32 cellular contexts compared by ENCODE assay signal in the genomic region with DNA sequence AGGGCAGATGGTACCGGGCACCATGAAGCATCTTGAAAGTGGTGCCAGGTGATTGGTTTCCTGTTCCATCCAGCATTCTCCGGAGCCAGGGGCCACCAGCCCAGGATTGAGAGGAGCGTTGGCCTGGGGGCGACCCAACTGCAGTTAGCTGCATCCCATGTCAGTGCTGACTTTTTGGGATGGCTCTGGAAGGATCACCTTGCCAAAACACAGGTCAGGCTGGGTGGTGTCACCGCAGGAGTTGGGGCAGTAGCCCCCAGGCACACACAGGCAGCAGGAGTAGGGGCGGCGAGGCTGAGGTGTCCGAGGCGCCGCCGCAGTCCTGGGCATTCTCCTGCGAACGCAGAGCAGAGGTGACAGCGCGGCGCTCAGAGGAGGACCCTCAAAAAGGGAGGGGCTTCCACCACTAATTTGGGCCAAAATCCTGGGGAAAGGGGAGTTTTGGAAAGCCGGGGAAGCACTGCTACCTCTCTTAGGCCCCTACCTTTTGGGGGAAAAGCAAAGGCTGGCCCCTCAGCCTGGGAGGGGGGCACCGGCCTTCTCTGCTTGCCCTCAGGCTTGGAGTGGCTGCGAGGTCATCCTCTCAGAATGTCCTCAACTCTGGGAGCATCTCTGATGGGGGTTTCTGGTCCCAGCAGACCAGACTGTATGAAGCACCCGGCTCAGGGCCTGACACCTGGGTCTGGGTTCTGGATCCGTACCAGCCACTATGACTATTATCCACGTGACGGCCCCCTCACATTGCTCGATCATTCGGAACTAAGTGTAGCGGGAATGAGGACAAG. TPM values are rescaled to one million over a fixed set of nuclear protein-coding genes. Genes with fewer than 3 reads are reported as not detected.
DNase-seq lines count a peak whose midpoint lies in the region; ATAC-seq and TF ChIP-seq lines count a peak whose summit lies in the region.
"Had no signal": no experiment of that assay in that cellular context is flagged by ENCODE, and none has a peak within 500 bp of the region (broad histone marks: within the 10 kb centered on the region; RNA-seq: fewer than 3 reads in every experiment).

No MANE protein-coding gene starts in this region.

- peaks cover 63% of the 10 kb centered on the region for H3K4me1 ChIP-seq in left ventricle myocardium inferior
- peaks cover 19% of the 10 kb centered on the region for H3K4me1 ChIP-seq in psoas muscle
- peaks cover 23% of the 10 kb centered on the region for H3K4me1 ChIP-seq in vagina
- peaks cover 4% of the 10 kb centered on the region for H3K4me1 ChIP-seq in A673 (ENCODE audit: insufficient read depth, low read length, poor library complexity, severe bottlenecking)

- no peaks in the 10 kb centered on the region for H3K9me3 ChIP-seq in left ventricle myocardium inferior (replicated peaks)
- no peaks in the 10 kb centered on the region for H3K9me3 ChIP-seq in psoas muscle
- no peaks in the 10 kb centered on the region for H3K9me3 ChIP-seq in vagina
- no peaks in the 10 kb centered on the region for H3K9me3 ChIP-seq in A673 (ENCODE audit: low read depth, low read length, poor library complexity, severe bottlenecking)
- H3K9me3 ChIP-seq: body of pancreas, neutrophil, prostate gland, transverse colon had no signal

- no TSS peak for BruUV-seq in A673 (replicated peaks; lab: Mats Ljungman, UMichigan)

- TF ChIP-seq POLR2A in vagina (IDR thresholded peaks at IDR 0.05): no peak

- H3K27ac ChIP-seq in left ventricle myocardium inferior (replicated peaks) (peak overlapping the region; percentile 89), psoas muscle (peak overlapping the region; percentile 17), vagina (no peak overlapping the region), A673 (ENCODE audit: low read depth, low read length, poor library complexity, severe bottlenecking) (no peak overlapping the region)
- H3K27ac ChIP-seq: body of pancreas, KMS-11, neutrophil, prostate gland, transverse colon had no signal

- intact Hi-C loops in left ventricle myocardium inferior (cut with micrococcal nuclease): loop anchor here (2.0 kb wide), 1 partner anchor 141 kb away; no protein-coding TSS in a partner anchor
- intact Hi-C loops in left ventricle myocardium superior (cut with micrococcal nuclease): loop anchor here (5.0 kb wide), 1 partner anchor 141 kb away; no protein-coding TSS in a partner anchor
- intact Hi-C loops in psoas muscle (cut with DNase I): loop anchor here in 1 of 2 donors (5.0 kb wide), 1 partner anchor 101 kb away; a partner anchor contains a TSS
- intact Hi-C loops in vagina (cut with DNase I): loop anchor here (10.0 kb wide), 1 partner anchor 241 kb away; no protein-coding TSS in a partner anchor
- intact Hi-C loops in A673 (cut with micrococcal nuclease; ENCODE audit: unreplicated experiment): loop anchor here (5.0 to 10.0 kb wide), 2 partner anchors 161 to 241 kb away; no protein-coding TSS in a partner anchor

- H3K36me3 ChIP-seq in left ventricle myocardium inferior (no peaks in the 10 kb centered on the region), psoas muscle (ENCODE audit: insufficient read depth in 1 of 2, low read depth in 1 of 2) (no peaks in the 10 kb centered on the region), vagina (no peaks in the 10 kb centered on the region), A673 (ENCODE audit: insufficient read depth, low read length, poor library complexity, severe bottlenecking) (no peaks in the 10 kb centered on the region)
- H3K36me3 ChIP-seq: neutrophil, prostate gland, transverse colon had no signal

- ATAC-seq in left ventricle myocardium superior (no peak), psoas muscle (no peak)
- ATAC-seq: activated CD8-positive, alpha-beta T cell treated with anti-CD3 and anti-CD28 coated beads for 36 hours; body of pancreas; left colon; stimulated activated naive CD8-positive, alpha-beta T cell treated with anti-CD3 and anti-CD28 coated beads, Interleukin-15, amount 100 ng/mL, for 72 hours; T-helper 17 cell had no signal

- no peak overlapping the region for H3K4me3 ChIP-seq in left ventricle myocardium inferior
- H3K4me3 ChIP-seq in psoas muscle: no peak overlapping the region
- no peak overlapping the region for H3K4me3 ChIP-seq in vagina
- no peak overlapping the region for H3K4me3 ChIP-seq in A673 (ENCODE audit: low read depth, low read length, poor library complexity, severe bottlenecking)
- H3K4me3 ChIP-seq: body of pancreas, prostate gland, transverse colon had no signal

- no peak for DNase-seq in left ventricle myocardium inferior
- DNase-seq in left ventricle myocardium superior: no peak
- peak; percentile 44 for DNase-seq in ecto neural progenitor cell (ENCODE audit: low spot score)
- peak in 1 of 2 donors; percentile 42 for DNase-seq in psoas muscle
- DNase-seq in vagina (ENCODE audit: extremely low spot score in 2 of 2): peak; percentile 80 to 93
- no peak for DNase-seq in activated T-cell treated with anti-CD3 and anti-CD28 coated beads for 4 hours
- DNase-seq in A673 (ENCODE audit: low spot score): no peak
- DNase-seq in AML-193 (lab: John Stamatoyannopoulos, UW): no peak
- DNase-seq: activated CD4-positive, CD25-positive, alpha-beta regulatory T cell treated with anti-CD3 and anti-CD28 coated beads, Interleukin-2, amount 50 U/mL, for 72 hours; activated CD8-positive, alpha-beta T cell treated with anti-CD3 and anti-CD28 coated beads for 36 hours; activated gamma-delta T cell; body of pancreas; Calu3; DND-41; effector CD4-positive, alpha-beta T cell; HCEC 1CT; left colon; NCI-H1417 treated with DMSO at 0.1 percent for 48 hours; NCI-H2081; NCI-H226; NCI-H748 treated with DMSO at 0.1 percent for 48 hours; RPMI8226; stimulated activated naive CD8-positive, alpha-beta T cell treated with anti-CD3 and anti-CD28 coated beads, Interleukin-15, amount 100 ng/mL, for 72 hours; T-helper 17 cell; transverse colon had no signal

- TF ChIP-seq CTCF in left ventricle myocardium inferior (IDR thresholded peaks at IDR 0.05; ENCODE audit: borderline replicate concordance): no peak
- no peak for TF ChIP-seq CTCF in psoas muscle (IDR thresholded peaks at IDR 0.05)
- no peak for TF ChIP-seq CTCF in vagina (IDR thresholded peaks at IDR 0.05)
- TF ChIP-seq CTCF in A673 (conservative IDR thresholded peaks at IDR 0.05; ENCODE audit: low read depth, low read length): no peak

- WGBS in psoas muscle, 3 donors: 87 to 91% (median 88%) methylated on average over 26 of the region's 26 CpGs

- H3K27me3 ChIP-seq in left ventricle myocardium inferior (ENCODE audit: low read depth) (no peaks in the 10 kb centered on the region), psoas muscle (ENCODE audit: insufficient read depth in 3 of 3, low read length in 2 of 3) (no peaks in the 10 kb centered on the region), vagina (no peaks in the 10 kb centered on the region), A673 (replicated peaks; ENCODE audit: insufficient read depth, low read depth, low read length, poor library complexity) (no peaks in the 10 kb centered on the region)
- H3K27me3 ChIP-seq: body of pancreas, neutrophil, transverse colon had no signal

- CTCF ChIA-PET in A673 (lab: Charles Lee): interaction anchor here (1.9 to 3.5 kb wide), 2 partner anchors 140 to 146 kb away, joined by 5 to 86 read pairs; no protein-coding TSS in a partner anchor

- POLR2A ChIA-PET in A673 (lab: Charles Lee; ENCODE audit: low non-redundant PET): interaction anchor here (0.7 kb wide), 1 partner anchor 8 kb away, joined by 3 read pairs; no protein-coding TSS in a partner anchor

RNA-seq across cellular contexts. Expression of a gene that starts 26.7 kb away (rescaled TPM):
- not detected for total RNA-seq in left ventricle myocardium inferior
- not detected for total RNA-seq in left ventricle myocardium superior
- total RNA-seq in psoas muscle: not detected
- not detected for polyA plus RNA-seq in psoas muscle
- not detected for total RNA-seq in vagina
- total RNA-seq in A673 (2021): not detected in 2 replicates
- total RNA-seq: activated CD8-positive, alpha-beta T cell treated with anti-CD3 and anti-CD28 coated beads for 36 hours; body of pancreas; Calu3; epithelial cell of proximal tubule; left colon; mesenteric fat pad; prostate gland; T-helper 17 cell; transverse colon had no signal
- polyA plus RNA-seq: adipose tissue, CD14-positive monocyte had no signal

Comparison
In these comparisons a context has a peak if more than half of its experiments do, and no peak if none do; other contexts are left out.
1. DNase-seq: peak in ecto neural progenitor cell (single experiment) and vagina (2 of 2); none in left ventricle myocardium inferior (single experiment), left ventricle myocardium superior (single experiment), activated T-cell treated with anti-CD3 and anti-CD28 coated beads for 4 hours (single experiment), A673 (single experiment) and AML-193 (0 of 2).
2. H3K27ac ChIP-seq: peak in left ventricle myocardium inferior (single experiment) and psoas muscle (single experiment); none in vagina (single experiment) and A673 (single experiment).